14 cellular contexts compared by ENCODE assay signal in the genomic region with DNA sequence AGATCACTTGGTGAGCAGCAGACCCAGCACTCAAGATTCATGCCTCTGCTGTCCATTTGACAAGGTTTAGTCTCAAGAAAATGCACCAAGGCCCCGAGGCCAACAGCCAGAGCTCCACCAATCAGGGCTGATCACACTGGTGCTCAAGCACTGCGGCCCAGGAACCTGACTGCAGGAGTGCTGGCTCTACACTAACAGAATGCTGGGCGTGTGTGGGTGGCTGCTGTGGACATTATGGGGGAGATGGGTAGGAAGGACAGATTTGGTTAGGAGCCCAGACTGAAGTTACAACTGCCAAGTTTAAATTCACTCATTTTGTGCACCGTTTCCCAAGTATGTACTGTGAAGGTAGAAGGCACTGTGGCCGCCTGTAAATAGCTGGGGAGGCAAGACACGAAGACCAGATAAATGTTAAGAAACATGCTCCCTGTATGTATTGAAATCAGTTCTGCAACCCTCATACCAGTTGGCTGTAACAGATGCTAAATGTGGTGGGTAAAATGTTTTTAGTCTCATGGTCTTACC. TPM values are rescaled to one million over a fixed set of nuclear protein-coding genes. Genes with fewer than 3 reads are reported as not detected.
A peak's percentile ranks its signal among the peaks of the same experiment; 100 is the strongest.
DNase-seq lines count a peak whose midpoint lies in the region; ATAC-seq and TF ChIP-seq lines count a peak whose summit lies in the region.
"Had no signal": no experiment of that assay in that cellular context is flagged by ENCODE, and none has a peak within 500 bp of the region (broad histone marks: within the 10 kb centered on the region; RNA-seq: fewer than 3 reads in every experiment).

No MANE protein-coding gene starts in this region.

- H3K27me3 ChIP-seq in CD8-positive, alpha-beta memory T cell (ENCODE audit: insufficient read depth, low read length, poor library complexity, severe bottlenecking), result no peaks in the 10 kb centered on the region
- H3K27me3 ChIP-seq in Karpas-422 (ENCODE audit: low read length) (no peaks in the 10 kb centered on the region), osteoblast (ENCODE audit: insufficient read depth, low read length) (no peaks in the 10 kb centered on the region)
- H3K27me3 ChIP-seq: gastroesophageal sphincter, sigmoid colon, suprapubic skin had no signal

- no peak overlapping the region for H3K27ac ChIP-seq in CD8-positive, alpha-beta memory T cell (ENCODE audit: low read depth, low read length)
- peak overlapping the region; percentile 97 for H3K27ac ChIP-seq in Karpas-422 (ENCODE audit: low read length)
- no peak overlapping the region for H3K27ac ChIP-seq in osteoblast (ENCODE audit: low read depth, low read length)
- H3K27ac ChIP-seq: gastroesophageal sphincter, sigmoid colon, suprapubic skin had no signal

- H4K20me1 ChIP-seq in Karpas-422 (ENCODE audit: insufficient read depth, low read depth, low read length) (peaks cover 40% of the 10 kb centered on the region), osteoblast (ENCODE audit: insufficient read depth, low read length) (peaks cover 2% of the 10 kb centered on the region)

- H3K4me1 ChIP-seq in CD8-positive, alpha-beta memory T cell (ENCODE audit: insufficient read depth, low read length), result peaks cover 7% of the 10 kb centered on the region
- peaks cover 63% of the 10 kb centered on the region for H3K4me1 ChIP-seq in Karpas-422 (ENCODE audit: low read length)
- H3K4me1 ChIP-seq in osteoblast (ENCODE audit: insufficient read depth, low read length), result peaks cover 35% of the 10 kb centered on the region

- H3K27me3 Mint-ChIP-seq in CD8-positive, alpha-beta memory T cell, result no peaks in the 10 kb centered on the region
- no peaks in the 10 kb centered on the region for H3K27me3 Mint-ChIP-seq in activated T-helper 2 cell treated with anti-CD3 and anti-CD28 coated beads, Interferon-gamma antibody, Interleukin-2, Interleukin-4, amounts not matched to agents 10 μg/mL and 5 μg/mL and 100 μg/mL, durations not matched to agents 14 hours and 24 hours and 36 hours (ENCODE audit: low read depth)
- H3K27me3 Mint-ChIP-seq in mesothelial cell of epicardium (ENCODE audit: low read depth), result no peaks in the 10 kb centered on the region
- H3K27me3 Mint-ChIP-seq: activated naive CD8-positive, alpha-beta T cell; naive B cell had no signal

- H3K27ac Mint-ChIP-seq in CD8-positive, alpha-beta memory T cell, result peak overlapping the region in 5 of 8 donors; percentile 19 to 67 (median 35)
- H3K27ac Mint-ChIP-seq in activated T-helper 2 cell treated with anti-CD3 and anti-CD28 coated beads, Interferon-gamma antibody, Interleukin-2, Interleukin-4, amounts not matched to agents 10 μg/mL and 5 μg/mL and 100 μg/mL, durations not matched to agents 14 hours and 24 hours and 36 hours, result peak overlapping the region; percentile 34
- H3K27ac Mint-ChIP-seq in mesothelial cell of epicardium, result peak overlapping the region; percentile 17
- H3K27ac Mint-ChIP-seq: activated naive CD8-positive, alpha-beta T cell had no signal

- no peak for ATAC-seq in GM21381 (IDR thresholded peaks at IDR 0.05; ENCODE audit: unreplicated experiment)
- ATAC-seq: gastroesophageal sphincter had no signal

- POLR2A ChIA-PET in CD8-positive, alpha-beta memory T cell (lab: Charles Lee), result no interaction called here

- no peaks in the 10 kb centered on the region for H3K9me3 Mint-ChIP-seq in CD8-positive, alpha-beta memory T cell
- no peaks in the 10 kb centered on the region for H3K9me3 Mint-ChIP-seq in activated T-helper 2 cell treated with anti-CD3 and anti-CD28 coated beads, Interferon-gamma antibody, Interleukin-2, Interleukin-4, amounts not matched to agents 10 μg/mL and 5 μg/mL and 100 μg/mL, durations not matched to agents 14 hours and 24 hours and 36 hours
- no peaks in the 10 kb centered on the region for H3K9me3 Mint-ChIP-seq in mesothelial cell of epicardium
- H3K9me3 Mint-ChIP-seq: naive B cell had no signal

- H3K36me3 Mint-ChIP-seq in CD8-positive, alpha-beta memory T cell, result peaks cover 10 to 44% (median 11%) of the 10 kb centered on the region in 3 donors
- H3K36me3 Mint-ChIP-seq in activated T-helper 2 cell treated with anti-CD3 and anti-CD28 coated beads, Interferon-gamma antibody, Interleukin-2, Interleukin-4, amounts not matched to agents 10 μg/mL and 5 μg/mL and 100 μg/mL, durations not matched to agents 14 hours and 24 hours and 36 hours (ENCODE audit: low read depth), result peaks cover 54% of the 10 kb centered on the region
- H3K36me3 Mint-ChIP-seq in mesothelial cell of epicardium, result peaks cover 16% of the 10 kb centered on the region

- no peak overlapping the region for H3K9ac ChIP-seq in Karpas-422 (ENCODE audit: low read length)

- intact Hi-C loops in activated T-helper 2 cell treated with anti-CD3 and anti-CD28 coated beads, Interferon-gamma antibody, Interleukin-2, Interleukin-4, amounts not matched to agents 10 μg/mL and 5 μg/mL and 100 μg/mL, durations not matched to agents 14 hours and 24 hours and 36 hours (cut with micrococcal nuclease), result loop anchor here (10.0 kb wide), 1 partner anchor 54 kb away; no protein-coding TSS in a partner anchor

- CTCF ChIA-PET in CD8-positive, alpha-beta memory T cell (lab: Charles Lee), result interaction anchor here (1.0 to 2.6 kb wide), 2 partner anchors 27 to 43 kb away, joined by 3 to 12 read pairs; partner anchors contain the start of genes MGME1 and SNX5

- H3K79me2 ChIP-seq in Karpas-422 (ENCODE audit: low read length), result 0 out of 2 replicates have a peak, but pooled peaks cover 5% of the 10 kb centered on the region
- H3K79me2 ChIP-seq in osteoblast (ENCODE audit: insufficient read depth, low read length), result no peaks in the 10 kb centered on the region

- H3K4me3 Mint-ChIP-seq in CD8-positive, alpha-beta memory T cell, result no peak overlapping the region
- H3K4me3 Mint-ChIP-seq in activated T-helper 2 cell treated with anti-CD3 and anti-CD28 coated beads, Interferon-gamma antibody, Interleukin-2, Interleukin-4, amounts not matched to agents 10 μg/mL and 5 μg/mL and 100 μg/mL, durations not matched to agents 14 hours and 24 hours and 36 hours (ENCODE audit: low read depth), result no peak overlapping the region
- no peak overlapping the region for H3K4me3 Mint-ChIP-seq in mesothelial cell of epicardium
- H3K4me3 Mint-ChIP-seq: activated naive CD8-positive, alpha-beta T cell had no signal

- no peak overlapping the region for H2AFZ ChIP-seq in Karpas-422 (ENCODE audit: low read length)
- no peak overlapping the region for H2AFZ ChIP-seq in osteoblast (ENCODE audit: low read length)

- H3K4me1 Mint-ChIP-seq in CD8-positive, alpha-beta memory T cell, result peaks cover 7 to 18% (median 14%) of the 10 kb centered on the region in 3 donors
- peaks cover 27% of the 10 kb centered on the region for H3K4me1 Mint-ChIP-seq in activated T-helper 2 cell treated with anti-CD3 and anti-CD28 coated beads, Interferon-gamma antibody, Interleukin-2, Interleukin-4, amounts not matched to agents 10 μg/mL and 5 μg/mL and 100 μg/mL, durations not matched to agents 14 hours and 24 hours and 36 hours (ENCODE audit: low read depth)
- peaks cover 26% of the 10 kb centered on the region for H3K4me1 Mint-ChIP-seq in mesothelial cell of epicardium

- DNase-seq in CD8-positive, alpha-beta memory T cell, result no peak
- DNase-seq in Karpas-422, result peak; percentile 68
- no peak for DNase-seq in activated T-helper 2 cell treated with anti-CD3 and anti-CD28 coated beads, Interferon-gamma antibody, Interleukin-2, Interleukin-4, amounts not matched to agents 10 μg/mL and 5 μg/mL and 100 μg/mL, durations not matched to agents 14 hours and 24 hours and 36 hours (ENCODE audit: low spot score)
- DNase-seq in mesothelial cell of epicardium (ENCODE audit: low spot score in 2 of 2, unreplicated experiment in 2 of 2), result no peak
- DNase-seq in osteoblast (ENCODE audit: insufficient read length, low spot score, missing footprints), result no peak
- no peak for DNase-seq in activated effector memory CD4-positive, alpha-beta T cell treated with Interleukin-2 at 50 U/mL for 16 hours
- no peak for DNase-seq in NCI-H510A treated with DMSO at 0.1 percent for 48 hours (lab: John Stamatoyannopoulos, UW)
- DNase-seq: effector memory CD4-positive, alpha-beta T cell; naive B cell; sigmoid colon had no signal

- no peak overlapping the region for H3K4me3 ChIP-seq in CD8-positive, alpha-beta memory T cell (ENCODE audit: low read length)
- no peak overlapping the region for H3K4me3 ChIP-seq in Karpas-422 (ENCODE audit: low read length)
- H3K4me3 ChIP-seq in osteoblast (ENCODE audit: insufficient read depth, low read length), result no peak overlapping the region
- H3K4me3 ChIP-seq: gastroesophageal sphincter, sigmoid colon, suprapubic skin had no signal

- H3K36me3 ChIP-seq in CD8-positive, alpha-beta memory T cell (ENCODE audit: insufficient read depth, low read length), result peaks cover 8% of the 10 kb centered on the region
- peaks cover 34% of the 10 kb centered on the region for H3K36me3 ChIP-seq in Karpas-422 (ENCODE audit: insufficient read depth, low read length)
- peaks cover 50% of the 10 kb centered on the region for H3K36me3 ChIP-seq in osteoblast (ENCODE audit: insufficient read depth, low read length)

- no peak overlapping the region for H3K4me2 ChIP-seq in Karpas-422 (ENCODE audit: low read depth, low read length, poor library complexity, severe bottlenecking)
- no peak overlapping the region for H3K4me2 ChIP-seq in osteoblast (ENCODE audit: insufficient read depth, low read length)

- H3K9me2 ChIP-seq in Karpas-422 (replicated peaks; ENCODE audit: insufficient read depth, low read length), result no peaks in the 10 kb centered on the region

- TF ChIP-seq CTCF in mesothelial cell of epicardium (IDR thresholded peaks at IDR 0.05; ENCODE audit: unreplicated experiment), result no peak
- TF ChIP-seq CTCF in osteoblast (IDR thresholded peaks at IDR 0.05; ENCODE audit: extremely low read depth, low read depth, low read length), result no peak

- no peaks in the 10 kb centered on the region for H3K9me3 ChIP-seq in CD8-positive, alpha-beta memory T cell (ENCODE audit: low read length)
- H3K9me3 ChIP-seq in Karpas-422 (ENCODE audit: low read length) (no peaks in the 10 kb centered on the region), osteoblast (ENCODE audit: low read depth, low read length) (no peaks in the 10 kb centered on the region)
- H3K9me3 ChIP-seq: gastroesophageal sphincter, sigmoid colon, suprapubic skin had no signal

RNA-seq across cellular contexts. Expression of gene SNX5, which starts 28.1 kb away (rescaled TPM):
- 100 to 1,000 TPM; 174 to 191 TPM for total RNA-seq in CD8-positive, alpha-beta memory T cell
- 89.0 TPM for polyA plus RNA-seq in CD8-positive, alpha-beta memory T cell
- 195 and 298 TPM in 2 replicates for total RNA-seq in Karpas-422 (2014; rRNA removed; shearing (Covaris generic); ENCODE audit: low replicate concordance)
- 225 and 231 TPM in 2 replicates for total RNA-seq in activated T-helper 2 cell treated with anti-CD3 and anti-CD28 coated beads, Interferon-gamma antibody, Interleukin-2, Interleukin-4, amounts not matched to agents 10 μg/mL and 5 μg/mL and 100 μg/mL, durations not matched to agents 14 hours and 24 hours and 36 hours
- total RNA-seq in mesothelial cell of epicardium (130 to 134 TPM (median 133 TPM) in 3 replicates), osteoblast (89.9 and 93.7 TPM in 2 replicates)

RNA-seq across cellular contexts. Expression of gene MGME1, which starts 28.3 kb away (rescaled TPM):
- total RNA-seq in CD8-positive, alpha-beta memory T cell, result 10 to 100 TPM; 29.2 to 31.8 TPM
- polyA plus RNA-seq in CD8-positive, alpha-beta memory T cell, result 11.9 TPM
- 23.3 and 26.5 TPM in 2 replicates for total RNA-seq in Karpas-422 (2014; rRNA removed; shearing (Covaris generic); ENCODE audit: low replicate concordance)
- 30.0 and 33.0 TPM in 2 replicates for total RNA-seq in activated T-helper 2 cell treated with anti-CD3 and anti-CD28 coated beads, Interferon-gamma antibody, Interleukin-2, Interleukin-4, amounts not matched to agents 10 μg/mL and 5 μg/mL and 100 μg/mL, durations not matched to agents 14 hours and 24 hours and 36 hours
- total RNA-seq in mesothelial cell of epicardium, result 25.0 to 26.7 TPM (median 25.7 TPM) in 3 replicates
- total RNA-seq in osteoblast, result 8.3 and 13.6 TPM in 2 replicates
